ENCODE assay signal across 15 cellular contexts in the genomic region with DNA sequence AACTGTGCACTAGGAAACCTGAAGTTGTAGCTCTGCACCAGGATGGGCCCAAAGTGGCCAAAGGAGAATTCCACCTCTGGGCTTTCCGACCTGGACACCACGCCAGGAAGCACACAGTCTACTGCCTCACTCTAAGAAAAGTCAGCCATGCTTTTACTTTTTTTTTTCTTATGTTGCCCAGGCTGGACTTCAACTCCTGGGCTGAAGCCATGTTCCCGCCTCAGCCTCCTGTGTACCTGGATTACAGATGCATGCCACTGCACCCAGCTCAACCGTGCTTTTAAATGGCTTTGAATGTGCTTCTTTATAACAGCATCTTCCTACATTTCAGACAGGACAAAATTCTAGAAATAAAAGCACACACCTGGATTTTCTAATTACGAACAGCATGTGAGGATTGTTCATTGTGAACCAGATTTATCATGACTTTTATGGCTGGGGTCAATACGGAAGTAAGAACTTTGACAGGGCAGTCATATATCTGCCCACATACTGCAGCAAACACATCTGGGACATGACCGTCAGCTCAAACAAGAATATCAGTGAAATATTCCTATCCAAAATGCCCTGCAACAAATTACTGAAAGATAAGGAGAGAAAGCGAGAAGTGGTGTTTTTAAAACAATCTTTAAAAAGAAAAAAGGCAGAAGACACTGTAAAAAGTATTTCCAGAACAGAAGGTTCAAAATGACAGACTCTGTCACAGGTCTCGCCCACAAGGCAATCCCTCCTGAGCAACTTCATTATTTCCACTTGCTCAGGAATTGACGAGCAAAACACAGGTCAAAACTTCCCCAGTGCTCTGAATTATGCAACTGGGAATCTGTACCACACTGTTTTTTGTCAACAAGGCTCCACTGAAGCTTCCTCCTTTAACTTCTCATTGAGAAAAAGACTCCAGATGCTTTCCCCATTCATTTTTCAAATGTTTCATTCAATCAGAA. TPM values are rescaled to one million over a fixed set of nuclear protein-coding genes. Genes with fewer than 3 reads are reported as not detected.
DNase-seq lines count a peak whose midpoint lies in the region; ATAC-seq and TF ChIP-seq lines count a peak whose summit lies in the region.
"Had no signal": no experiment of that assay in that cellular context is flagged by ENCODE, and none has a peak within 500 bp of the region (broad histone marks: within the 10 kb centered on the region; RNA-seq: fewer than 3 reads in every experiment).

No MANE protein-coding gene starts in this region.

- H3K4me1 ChIP-seq in left ventricle myocardium inferior, result peaks cover 71% of the 10 kb centered on the region
- peaks cover 14% of the 10 kb centered on the region for H3K4me1 ChIP-seq in endodermal cell (ENCODE audit: control insufficient read depth, insufficient read depth, low read length)

- TF ChIP-seq CTCF in left ventricle myocardium inferior (IDR thresholded peaks at IDR 0.05; ENCODE audit: borderline replicate concordance) (no peak), endodermal cell (conservative IDR thresholded peaks at IDR 0.05) (no peak), nephron progenitor cell (IDR thresholded peaks at IDR 0.05) (no peak)

- intact Hi-C loops in left ventricle myocardium superior (cut with micrococcal nuclease), result no loop called here
- intact Hi-C loops in left ventricle myocardium inferior (cut with micrococcal nuclease), result no loop called here

- H3K4me3 ChIP-seq in left ventricle myocardium inferior (no peak overlapping the region), endodermal cell (ENCODE audit: low read length) (no peak overlapping the region)
- H3K4me3 ChIP-seq: K562, lung, SK-N-MC had no signal

- H3K9me3 ChIP-seq in left ventricle myocardium inferior (replicated peaks) (no peaks in the 10 kb centered on the region), endodermal cell (ENCODE audit: control insufficient read depth, low read length) (peaks cover 11% of the 10 kb centered on the region)

- H3K27ac ChIP-seq in left ventricle myocardium inferior (replicated peaks), result no peak overlapping the region
- H3K27ac ChIP-seq in endodermal cell (ENCODE audit: low read depth, low read length), result no peak overlapping the region
- H3K27ac ChIP-seq: SK-N-MC had no signal

- peak; percentile 45 for ATAC-seq in left ventricle myocardium superior
- ATAC-seq: K562 had no signal

- H3K9ac ChIP-seq in endodermal cell (ENCODE audit: extremely low read depth, low read length, poor library complexity, severe bottlenecking), result no peak overlapping the region

- H3K27me3 ChIP-seq in left ventricle myocardium inferior (ENCODE audit: low read depth), result no peaks in the 10 kb centered on the region
- no peaks in the 10 kb centered on the region for H3K27me3 ChIP-seq in endodermal cell (ENCODE audit: control insufficient read depth, insufficient read depth, low read length, poor library complexity, severe bottlenecking)

- no peak for DNase-seq in left ventricle myocardium superior
- DNase-seq in left ventricle myocardium inferior, result no peak
- DNase-seq in endodermal cell, result no peak
- DNase-seq in nephron progenitor cell, result no peak
- DNase-seq in NCI-H1048 (lab: John Stamatoyannopoulos, UW), result no peak
- no peak for DNase-seq in NCI-H2107 (lab: John Stamatoyannopoulos, UW)
- no peak for DNase-seq in NCI-H2081 (lab: John Stamatoyannopoulos, UW)
- DNase-seq in NCI-H2081 treated with DMSO at 0.1 percent for 48 hours (lab: John Stamatoyannopoulos, UW), result no peak
- DNase-seq: activated B cell treated with CpG ODN at 0.5 μM for 24 hours, DMS 273 treated with DMSO at 0.1 percent for 48 hours, NCI-H187, NCI-H774 had no signal

- H3K4me1 Mint-ChIP-seq in endodermal cell (peaks cover 25% of the 10 kb centered on the region), nephron progenitor cell (peaks cover 42% of the 10 kb centered on the region)

- peaks cover 20% of the 10 kb centered on the region for H3K9me3 Mint-ChIP-seq in endodermal cell
- H3K9me3 Mint-ChIP-seq in nephron progenitor cell, result peaks cover 44% of the 10 kb centered on the region
- H3K9me3 Mint-ChIP-seq: activated B cell treated with CpG ODN at 0.5 μM for 24 hours had no signal

- H3K27ac Mint-ChIP-seq in endodermal cell (peak overlapping the region; percentile 27), nephron progenitor cell (peak overlapping the region; percentile 85)
- H3K27ac Mint-ChIP-seq: activated B cell treated with CpG ODN at 0.5 μM for 24 hours had no signal

- H3K36me3 Mint-ChIP-seq in endodermal cell (ENCODE audit: low read depth) (peaks cover 26% of the 10 kb centered on the region), nephron progenitor cell (ENCODE audit: low read depth) (peaks cover 47% of the 10 kb centered on the region)

- H3K27me3 Mint-ChIP-seq in endodermal cell (ENCODE audit: insufficient read depth), result no peaks in the 10 kb centered on the region
- no peaks in the 10 kb centered on the region for H3K27me3 Mint-ChIP-seq in nephron progenitor cell (ENCODE audit: low read depth, poor library complexity)
- H3K27me3 Mint-ChIP-seq: activated B cell treated with CpG ODN at 0.5 μM for 24 hours had no signal

- H3K4me3 Mint-ChIP-seq in endodermal cell (no peak overlapping the region), nephron progenitor cell (no peak overlapping the region)
- H3K4me3 Mint-ChIP-seq: activated B cell treated with CpG ODN at 0.5 μM for 24 hours had no signal

- WGBS in endodermal cell (ENCODE audit: insufficient coverage in 1 of 2, insufficient read length in 1 of 2), 2 experiments, result 96 to 97% methylated on average over 7 to 10 of the region's 10 CpGs

- H3K36me3 ChIP-seq in left ventricle myocardium inferior (no peaks in the 10 kb centered on the region), endodermal cell (ENCODE audit: control insufficient read depth, insufficient read depth, low read length) (peaks cover 30% of the 10 kb centered on the region)

RNA-seq across cellular contexts. Expression of a gene that starts 42.1 kb away (rescaled TPM):
- total RNA-seq in left ventricle myocardium superior (63.8 TPM), left ventricle myocardium inferior (64.8 TPM), endodermal cell (10 to 100 TPM; 60.7 to 61.4 TPM)
- polyA plus RNA-seq in endodermal cell (2013, experiment 1 of 2), result 47.8 TPM
- 50.9 TPM for polyA plus RNA-seq in endodermal cell (2013, experiment 2 of 2)
